In genomic region chr7:114082934-114083647, GRCh38 we compare ENCODE assay signal across 8 cellular contexts.
DNase-seq lines count a peak whose midpoint lies in the region; ATAC-seq, FAIRE-seq and TF ChIP-seq lines count a peak whose summit lies in the region.

No MANE protein-coding gene starts in this region.

- H3K4me1 Mint-ChIP-seq in IgD-negative memory B cell, result peaks cover 24 to 42% (median 25%) of the 10 kb centered on the region in 3 donors
- H3K4me1 Mint-ChIP-seq in naive thymus-derived CD8-positive, alpha-beta T cell, result peaks cover 12 to 47% (median 42%) of the 10 kb centered on the region in 4 donors

- POLR2A ChIA-PET in A549 (lab: Yijun Ruan, JAX), result no interaction called here
- POLR2A ChIA-PET in naive thymus-derived CD8-positive, alpha-beta T cell (lab: Charles Lee), result no interaction called here

- H3K4me3 ChIP-seq in A549 (no peak overlapping the region; the same call in 2 of the 3 replicates), fibroblast of mammary gland (ENCODE audit: control insufficient read depth, low read depth, low read length) (peak overlapping the region; percentile 43)

- peaks cover 41% of the 10 kb centered on the region for H3K4me1 ChIP-seq in A549

- H3K27ac Mint-ChIP-seq in IgD-negative memory B cell, result peak overlapping the region; percentile 63 to 88 (median 67)
- H3K27ac Mint-ChIP-seq in naive thymus-derived CD8-positive, alpha-beta T cell, result no peak overlapping the region

- H3K36me3 Mint-ChIP-seq in IgD-negative memory B cell, result peaks cover 3% of the 10 kb centered on the region
- H3K36me3 Mint-ChIP-seq in naive thymus-derived CD8-positive, alpha-beta T cell, result peaks cover 0 to 2% (median 2%) of the 10 kb centered on the region in 3 donors

- H3K27ac ChIP-seq in A549, result no peak overlapping the region

- peak overlapping the region in 3 of 4 donors; percentile 50 to 78 (median 65) for H3K4me3 Mint-ChIP-seq in IgD-negative memory B cell
- H3K4me3 Mint-ChIP-seq in naive thymus-derived CD8-positive, alpha-beta T cell, result peak overlapping the region in 9 of 10 donors; percentile 19 to 75 (median 35)

- no peaks in the 10 kb centered on the region for H3K9me3 ChIP-seq in A549

- TF ChIP-seq CTCF in A549 (IDR thresholded peaks at IDR 0.05) (no peak), fibroblast of mammary gland (conservative IDR thresholded peaks at IDR 0.05; ENCODE audit: control insufficient read depth, insufficient read depth, low read depth, low read length) (no peak)

- peaks cover 0 to 6% (median 0%) of the 10 kb centered on the region in 3 donors for H3K9me3 Mint-ChIP-seq in IgD-negative memory B cell
- H3K9me3 Mint-ChIP-seq in naive thymus-derived CD8-positive, alpha-beta T cell, result peaks cover 0 to 4% (median 0%) of the 10 kb centered on the region in 9 donors

- ATAC-seq in A549 (no peak), HG02840 (IDR thresholded peaks at IDR 0.05; ENCODE audit: low FRiP score, unreplicated experiment) (no peak), HG03521 (IDR thresholded peaks at IDR 0.05; ENCODE audit: unreplicated experiment) (no peak)
- ATAC-seq in naive thymus-derived CD8-positive, alpha-beta T cell, result no peak

- no peak for TF ChIP-seq EP300 in A549 (IDR thresholded peaks at IDR 0.05)

- peak overlapping the region; percentile 67 for H3K4me2 ChIP-seq in A549

- no peak for TF ChIP-seq POLR2A in A549 (IDR thresholded peaks at IDR 0.05; ENCODE audit: low read length)

- H3K27me3 Mint-ChIP-seq in IgD-negative memory B cell, result peaks cover 55% of the 10 kb centered on the region
- peaks cover 42 to 88% (median 69%) of the 10 kb centered on the region in 5 donors for H3K27me3 Mint-ChIP-seq in naive thymus-derived CD8-positive, alpha-beta T cell

- WGBS in A549 (ENCODE audit: missing lambda C conversion rate), result 26% methylated on average over 31 of the region's 45 CpGs

- CTCF ChIA-PET in A549 (lab: Yijun Ruan, JAX), result interaction anchor here (0.6 to 1.8 kb wide), 2 partner anchors 790 to 1768 kb away, joined by 3 to 11 read pairs; no protein-coding TSS in a partner anchor

- DNase-seq in A549 (ENCODE audit: low read depth in 1 of 2, low spot score in 1 of 2), result peak in 1 of 2 experiments; percentile 8
- DNase-seq in fibroblast of mammary gland (ENCODE audit: low read depth), result peak; percentile 18
- DNase-seq in naive thymus-derived CD8-positive, alpha-beta T cell, result no peak
- DNase-seq in NOMO-1 treated with DMSO at 0.1 percent for 48 hours (lab: John Stamatoyannopoulos, UW; ENCODE audit: unreplicated experiment), result no peak
- DNase-seq in NCI-H187 (lab: John Stamatoyannopoulos, UW), result no peak

- TF ChIP-seq RAD21 in A549 (conservative IDR thresholded peaks at IDR 0.05 in 1 of 2, IDR thresholded peaks at IDR 0.05 in 1 of 2), result no peak

- no peak for FAIRE-seq in A549 (lab: Jason Lieb, UNC)

TF ChIP-seq in A549, 52 proteins besides CTCF, POLR2A, EP300 and RAD21:
- peak; percentile 96 for TF ChIP-seq RNF2 (IDR thresholded peaks at IDR 0.05; ENCODE audit: borderline replicate concordance, low read depth)
- no peak for TF ChIP-seq HOXA7 (CRISPR knock-in tag; IDR thresholded peaks at IDR 0.05)
- peak; percentile 98 for TF ChIP-seq CBX8 (IDR thresholded peaks at IDR 0.05)
- TF ChIP-seq NR3C1 (IDR thresholded peaks at IDR 0.05), result no peak
- no peak for TF ChIP-seq CHD4 (IDR thresholded peaks at IDR 0.05; ENCODE audit: borderline replicate concordance)

Comparison
In these comparisons a context has a peak if more than half of its experiments do, and no peak if none do; other contexts are left out.
1. H3K27ac Mint-ChIP-seq: peak in IgD-negative memory B cell (3 of 3); none in naive thymus-derived CD8-positive, alpha-beta T cell (0 of 10).